Comparison of ENCODE assay signal across 8 cellular contexts in genomic region chr1:98660941-98661543, GRCh38. TPM values are rescaled to one million over a fixed set of nuclear protein-coding genes. Genes with fewer than 3 reads are reported as not detected.
DNase-seq lines count a peak whose midpoint lies in the region; ATAC-seq, FAIRE-seq and TF ChIP-seq lines count a peak whose summit lies in the region.

No MANE protein-coding gene starts in this region.

- H3K9ac ChIP-seq in HepG2 (ENCODE audit: insufficient read depth, low read depth, low read length): peak overlapping the region; percentile 74

- H3K4me3 ChIP-seq in A673 (ENCODE audit: low read depth, low read length, poor library complexity, severe bottlenecking): peak overlapping the region; percentile 54
- H3K4me3 ChIP-seq in bronchial epithelial cell (ENCODE audit: low read depth, low read length): peak overlapping the region; percentile 74
- peak overlapping the region; percentile 75 to 85 (median 82) for H3K4me3 ChIP-seq in HepG2 (replicated peaks in 1 of 3; ENCODE audit: insufficient read depth in 1 of 3, low read depth in 2 of 3, low read length in 3 of 3)

- no peaks in the 10 kb centered on the region for H4K20me1 ChIP-seq in HepG2 (ENCODE audit: insufficient read depth, low read length)

- peak; percentile 21 for ATAC-seq in HG02763 (IDR thresholded peaks at IDR 0.05; ENCODE audit: unreplicated experiment)
- no peak for ATAC-seq in HepG2
- no peak for ATAC-seq in GM19324 (IDR thresholded peaks at IDR 0.05; ENCODE audit: low FRiP score, unreplicated experiment)

- POLR2A ChIA-PET in A673 (lab: Charles Lee; ENCODE audit: low non-redundant PET): no interaction called here
- POLR2A ChIA-PET in HepG2 (lab: Yijun Ruan, JAX): no interaction called here

- BruUV-seq in A673 (replicated peaks; lab: Mats Ljungman, UMichigan): no TSS peak
- TSS peak; percentile 91 for BruUV-seq in HepG2 (replicated peaks; lab: Mats Ljungman, UMichigan)

- peak overlapping the region; percentile 71 for H3K4me2 ChIP-seq in HepG2 (ENCODE audit: low read depth, low read length)

- TF ChIP-seq EP300 in HepG2 (IDR thresholded peaks at IDR 0.05; ENCODE audit: low read depth in 2 of 2, low read length in 2 of 2): no peak
- TF ChIP-seq EP300 in HepG2 (CRISPR knock-in tag; IDR thresholded peaks at IDR 0.05; ENCODE audit: borderline replicate concordance): no peak

- H2AFZ ChIP-seq in HepG2 (ENCODE audit: low read length): peak overlapping the region; percentile 76

- TF ChIP-seq RAD21 in HepG2 (CRISPR knock-in tag; IDR thresholded peaks at IDR 0.05): no peak

- TF ChIP-seq CTCF in A673 (conservative IDR thresholded peaks at IDR 0.05; ENCODE audit: low read depth, low read length) (no peak), bronchial epithelial cell (IDR thresholded peaks at IDR 0.05; ENCODE audit: insufficient read depth, low read length, severe bottlenecking) (no peak), HepG2 (CRISPR knock-in tag; IDR thresholded peaks at IDR 0.05) (no peak)

- H3K4me1 ChIP-seq in A673 (ENCODE audit: insufficient read depth, low read length, poor library complexity, severe bottlenecking) (peaks cover 4% of the 10 kb centered on the region), HepG2 (ENCODE audit: insufficient read depth, low read length) (peaks cover 36% of the 10 kb centered on the region)

- in situ Hi-C loops in HepG2 (cut with HindIII; ENCODE audit: extremely low pct_ligation_motif_present, low pct_unique_long_range_greater_than_20kb): no loop called here

- FAIRE-seq in bronchial epithelial cell (lab: Jason Lieb, UNC): no peak
- FAIRE-seq in HepG2 (lab: Jason Lieb, UNC): no peak

- DNase-seq in A673 (ENCODE audit: low spot score): no peak
- peak; percentile 7 for DNase-seq in bronchial epithelial cell (ENCODE audit: low read depth)
- no peak for DNase-seq in HepG2 (ENCODE audit: low spot score)
- DNase-seq in substantia nigra (lab: John Stamatoyannopoulos, UW): peak in 4 of 49 donors; percentile 22 to 81 (median 50)
- DNase-seq in NCI-H2196 (lab: John Stamatoyannopoulos, UW; ENCODE audit: unreplicated experiment): no peak
- DNase-seq in foreskin melanocyte: no peak

- CTCF ChIA-PET in A673 (lab: Charles Lee): no interaction called here
- CTCF ChIA-PET in HepG2 (lab: Yijun Ruan, JAX; ENCODE audit: low intra/inter-chr PET ratio, low total read pairs): no interaction called here

- H3K36me3 ChIP-seq in A673 (ENCODE audit: insufficient read depth, low read length, poor library complexity, severe bottlenecking) (no peaks in the 10 kb centered on the region), bronchial epithelial cell (ENCODE audit: control insufficient read depth, insufficient read depth, low read length) (no peaks in the 10 kb centered on the region), HepG2 (replicated peaks in 1 of 2; ENCODE audit: control insufficient read depth in 1 of 2, insufficient read depth in 2 of 2, low read length in 2 of 2) (no peaks in the 10 kb centered on the region)

- H3K79me2 ChIP-seq in HepG2 (ENCODE audit: insufficient read depth, low read length): peaks cover 20% of the 10 kb centered on the region

- TF ChIP-seq POLR2A in HepG2 (IDR thresholded peaks at IDR 0.05; ENCODE audit: insufficient read depth in 1 of 2, low read depth in 2 of 2, low read length in 2 of 2): peak; percentile 35 to 63; a peak in 1 of 4 replicates

- WGBS in HepG2 (ENCODE audit: low lambda C conversion rate): under 1% methylated on average over 24 of the region's 25 CpGs

- H3K27me3 ChIP-seq in A673 (replicated peaks; ENCODE audit: insufficient read depth, low read depth, low read length, poor library complexity) (peaks cover 19% of the 10 kb centered on the region), bronchial epithelial cell (ENCODE audit: control insufficient read depth, insufficient read depth, low read length) (no peaks in the 10 kb centered on the region), HepG2 (ENCODE audit: control insufficient read depth in 1 of 2, insufficient read depth in 2 of 2, low read length in 2 of 2) (no peaks in the 10 kb centered on the region)

- no peak overlapping the region for H3K27ac ChIP-seq in A673 (ENCODE audit: low read depth, low read length, poor library complexity, severe bottlenecking)
- H3K27ac ChIP-seq in HepG2 (ENCODE audit: extremely low read length, insufficient read depth, low read length): peak overlapping the region; percentile 60
- H3K27ac ChIP-seq in substantia nigra (ENCODE audit: low read depth, low read length, poor library complexity, severe bottlenecking): peak overlapping the region; percentile 55

- H3K9me3 ChIP-seq in A673 (ENCODE audit: low read depth, low read length, poor library complexity, severe bottlenecking) (no peaks in the 10 kb centered on the region), HepG2 (ENCODE audit: low read length) (no peaks in the 10 kb centered on the region)

- intact Hi-C loops in A673 (cut with micrococcal nuclease; ENCODE audit: unreplicated experiment) (no loop called here), HepG2 (cut with micrococcal nuclease; ENCODE audit: unreplicated experiment) (loop anchor here (5.0 to 10.0 kb wide), 2 partner anchors 36 to 106 kb away; no protein-coding TSS in a partner anchor)

TF ChIP-seq in HepG2, 621 proteins besides CTCF, POLR2A, EP300 and RAD21 (continues in another document):
- no peak for TF ChIP-seq ZEB1 (IDR thresholded peaks at IDR 0.05; ENCODE audit: insufficient replicate concordance, low read depth)
- TF ChIP-seq ZSCAN30 (CRISPR knock-in tag; IDR thresholded peaks at IDR 0.05): no peak
- 0 out of 2 replicates have a peak, but pooled peaks have one; percentile 2 for TF ChIP-seq KDM2A (CRISPR knock-in tag; IDR thresholded peaks at IDR 0.05; ENCODE audit: borderline replicate concordance, low read depth)
- TF ChIP-seq MED13 (CRISPR knock-in tag; IDR thresholded peaks at IDR 0.05): 0 out of 2 replicates have a peak, but pooled peaks have one; percentile 10
- TF ChIP-seq ZNF713 (CRISPR knock-in tag; IDR thresholded peaks at IDR 0.05): no peak
- TF ChIP-seq ZNF138 (CRISPR knock-in tag; IDR thresholded peaks at IDR 0.05; ENCODE audit: low read depth): peak; percentile 41; the same call in 1 of the 2 replicates
- TF ChIP-seq NR1H2 (CRISPR knock-in tag; IDR thresholded peaks at IDR 0.05; ENCODE audit: borderline replicate concordance, low read depth): no peak
- TF ChIP-seq POLR2G (IDR thresholded peaks at IDR 0.05; ENCODE audit: low read depth, low read length): peak; percentile 75; the same call in 1 of the 2 replicates
- no peak for TF ChIP-seq ZNF224 (CRISPR knock-in tag; IDR thresholded peaks at IDR 0.05)
- 0 out of 2 replicates have a peak, but pooled peaks have one; percentile 37 for TF ChIP-seq ZNF256 (CRISPR knock-in tag; conservative IDR thresholded peaks at IDR 0.05)
- 0 out of 2 replicates have a peak, but pooled peaks have one; percentile 3 for TF ChIP-seq FOSL2 (CRISPR knock-in tag; IDR thresholded peaks at IDR 0.05)
- no peak for TF ChIP-seq ZFP36L2 (CRISPR knock-in tag; IDR thresholded peaks at IDR 0.05)
- peak; percentile 40; the same call in 1 of the 2 replicates for TF ChIP-seq RNF2 (conservative IDR thresholded peaks at IDR 0.05; ENCODE audit: low read depth)
- TF ChIP-seq PHF8 (CRISPR knock-in tag; IDR thresholded peaks at IDR 0.05): peak; percentile 66
- TF ChIP-seq ZNF747 (CRISPR knock-in tag; IDR thresholded peaks at IDR 0.05; ENCODE audit: borderline replicate concordance): 0 out of 2 replicates have a peak, but pooled peaks have one; percentile 46
- no peak for TF ChIP-seq ZNF775 (CRISPR knock-in tag; IDR thresholded peaks at IDR 0.05; ENCODE audit: borderline replicate concordance)
- no peak for TF ChIP-seq POGZ (CRISPR knock-in tag; IDR thresholded peaks at IDR 0.05)
- TF ChIP-seq MTF1 (CRISPR knock-in tag; IDR thresholded peaks at IDR 0.05): 0 out of 2 replicates have a peak, but pooled peaks have one; percentile 22
- 0 out of 2 replicates have a peak, but pooled peaks have one; percentile 36 for TF ChIP-seq ZNF788 (CRISPR knock-in tag; IDR thresholded peaks at IDR 0.05; ENCODE audit: borderline replicate concordance)
- TF ChIP-seq SALL1 (CRISPR knock-in tag; IDR thresholded peaks at IDR 0.05): peak; percentile 46; the same call in 1 of the 2 replicates
- 0 out of 2 replicates have a peak, but pooled peaks have one; percentile 48 for TF ChIP-seq ZBTB7A (CRISPR knock-in tag; IDR thresholded peaks at IDR 0.05)

RNA-seq across cellular contexts. Expression of gene SNX7, which starts 0.5 kb away (rescaled TPM):
- total RNA-seq in A673 (2021) (4.4 and 5.7 TPM in 2 replicates), bronchial epithelial cell (19.0 and 19.3 TPM in 2 replicates), HepG2 (2016; rRNA removed; fragmentation: Illumina TruSeq; extraction: Trizol) (33.5 and 45.2 TPM in 2 replicates)
- total RNA-seq in HepG2 (2016; cell fraction: cytosol; rRNA removed; fragmentation: Illumina TruSeq; extraction: Trizol; ENCODE audit: low read depth): 16.4 and 19.0 TPM in 2 replicates
- 30.7 and 44.2 TPM in 2 replicates for total RNA-seq in HepG2 (2016; cell fraction: insoluble cytoplasmic fraction; rRNA removed; fragmentation: Illumina TruSeq; extraction: Trizol)
- total RNA-seq in HepG2 (2016; cell fraction: membrane; rRNA removed; fragmentation: Illumina TruSeq; extraction: Trizol): 32.9 and 37.7 TPM in 2 replicates
- 21.0 and 21.2 TPM in 2 replicates for total RNA-seq in HepG2 (2016; cell fraction: nucleus; rRNA removed; fragmentation: Illumina TruSeq; extraction: Trizol)
- polyA plus RNA-seq in HepG2 (2011; rRNA removed): 12.4 and 14.3 TPM in 2 replicates
- 5.2 and 13.9 TPM in 2 replicates for polyA plus RNA-seq in HepG2 (2011; cell fraction: cytosol; rRNA removed)
- polyA plus RNA-seq in HepG2 (2011; cell fraction: nucleus; rRNA removed): 2.0 and 3.0 TPM in 2 replicates
- polyA plus RNA-seq in HepG2 (2012): 16.0 and 16.6 TPM in 2 replicates
- polyA plus RNA-seq in HepG2 (2016; cell fraction: cytosol; fragmentation: Illumina TruSeq; extraction: Trizol; ENCODE audit: low read depth): 16.8 and 18.1 TPM in 2 replicates
- polyA plus RNA-seq in HepG2 (2016; cell fraction: insoluble cytoplasmic fraction; fragmentation: Illumina TruSeq; extraction: Trizol; ENCODE audit: low read depth): 47.7 and 53.6 TPM in 2 replicates
- 26.3 and 33.3 TPM in 2 replicates for polyA plus RNA-seq in HepG2 (2016; cell fraction: membrane; fragmentation: Illumina TruSeq; extraction: Trizol; ENCODE audit: low read depth)
- 19.2 and 21.5 TPM in 2 replicates for polyA plus RNA-seq in HepG2 (2016; cell fraction: nucleus; fragmentation: Illumina TruSeq; extraction: Trizol; ENCODE audit: insufficient read depth, low read depth)
- 1.0 and 3.0 TPM in 2 replicates for polyA minus RNA-seq in HepG2 (2011; rRNA and poly(A)+ RNA removed; ENCODE audit: low replicate concordance)
- 8.4 and 14.5 TPM in 2 replicates for polyA minus RNA-seq in HepG2 (2011; cell fraction: cytosol; rRNA and poly(A)+ RNA removed)
- 29.9 and 32.3 TPM in 2 replicates for polyA minus RNA-seq in HepG2 (2011; cell fraction: nucleus; rRNA and poly(A)+ RNA removed)
